In the genomic region with DNA sequence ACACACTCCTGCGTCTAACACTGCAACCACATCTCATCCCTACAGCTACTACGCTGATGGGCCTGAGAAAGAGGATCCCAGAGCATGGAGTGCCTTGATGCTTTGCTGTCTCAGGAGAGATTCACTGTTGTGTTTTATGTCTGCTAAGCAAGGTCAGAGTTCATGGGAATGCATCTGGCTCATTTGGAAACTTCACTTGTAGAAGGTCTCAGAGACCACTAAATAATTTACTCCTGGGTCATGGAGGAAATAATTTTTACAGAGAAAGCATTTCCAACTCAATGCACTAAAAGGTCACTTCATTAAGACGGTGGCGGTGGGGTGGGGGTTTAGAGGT, we compare ENCODE assay signal across 15 cellular contexts.
"Had no signal": no experiment of that assay in that cellular context is flagged by ENCODE, and none has a peak within 500 bp of the region (broad histone marks: within the 10 kb centered on the region; RNA-seq: fewer than 3 reads in every experiment).

No MANE protein-coding gene starts in this region.

- H3K4me1 Mint-ChIP-seq: activated T-helper 17 cell treated with anti-CD3 and anti-CD28 coated beads, Interleukin-2, amount 50 U/mL, for 72 hours had no signal

- H3K27ac ChIP-seq: brain microvascular endothelial cell, sigmoid colon, testis had no signal

- H3K4me3 Mint-ChIP-seq: activated naive CD4-positive, alpha-beta T cell treated with anti-CD3 and anti-CD28 coated beads for 36 hours; activated T-helper 17 cell treated with anti-CD3 and anti-CD28 coated beads, Interleukin-2, amount 50 U/mL, for 72 hours; mesothelial cell of epicardium; stimulated activated naive CD8-positive, alpha-beta T cell treated with anti-CD3 and anti-CD28 coated beads, Interleukin-15, Interleukin-2, amounts not matched to agents 100 ng/mL and 50 ng/mL, for 24 hours; T-helper 1 cell treated with Interleukin-12 subunit alpha and Interleukin-12 subunit beta and Interleukin-4 antibody, amounts not matched to agents 30 μg/mL and 1 μg/mL, for 36 hours had no signal

- H3K27me3 ChIP-seq: heart left ventricle, testis had no signal

- H3K36me3 ChIP-seq: brain microvascular endothelial cell, heart left ventricle, sigmoid colon had no signal

- H3K9me3 ChIP-seq: heart left ventricle, psoas muscle, sigmoid colon, testis had no signal

- H3K9me3 Mint-ChIP-seq: activated naive CD4-positive, alpha-beta T cell treated with anti-CD3 and anti-CD28 coated beads for 36 hours; activated T-helper 17 cell treated with anti-CD3 and anti-CD28 coated beads, Interleukin-2, amount 50 U/mL, for 72 hours; mesothelial cell of epicardium; stimulated activated naive CD8-positive, alpha-beta T cell treated with anti-CD3 and anti-CD28 coated beads, Interleukin-15, Interleukin-2, amounts not matched to agents 100 ng/mL and 50 ng/mL, for 24 hours; T-helper 1 cell treated with Interleukin-12 subunit alpha and Interleukin-12 subunit beta and Interleukin-4 antibody, amounts not matched to agents 30 μg/mL and 1 μg/mL, for 36 hours had no signal

- H3K27ac Mint-ChIP-seq: activated naive CD4-positive, alpha-beta T cell treated with anti-CD3 and anti-CD28 coated beads for 36 hours; activated T-helper 17 cell treated with anti-CD3 and anti-CD28 coated beads, Interleukin-2, amount 50 U/mL, for 72 hours; mesothelial cell of epicardium; stimulated activated naive CD8-positive, alpha-beta T cell treated with anti-CD3 and anti-CD28 coated beads, Interleukin-15, Interleukin-2, amounts not matched to agents 100 ng/mL and 50 ng/mL, for 24 hours; T-helper 1 cell treated with Interleukin-12 subunit alpha and Interleukin-12 subunit beta and Interleukin-4 antibody, amounts not matched to agents 30 μg/mL and 1 μg/mL, for 36 hours had no signal

- ATAC-seq: activated T-helper 17 cell treated with anti-CD3 and anti-CD28 coated beads, Interleukin-2, amount 50 U/mL, for 72 hours had no signal

- H3K36me3 Mint-ChIP-seq: mesothelial cell of epicardium had no signal

- DNase-seq: activated CD4-positive, alpha-beta T cell treated with anti-CD3 and anti-CD28 coated beads, Interleukin-2, amount 50 U/mL, for 1 hour; activated CD4-positive, CD25-positive, alpha-beta regulatory T cell; activated T-cell treated with anti-CD3 and anti-CD28 coated beads for 4 hours; brain microvascular endothelial cell; foreskin melanocyte; heart left ventricle; psoas muscle; sigmoid colon; stimulated activated CD4-positive, alpha-beta T cell treated with anti-CD3 and anti-CD28 coated beads, Interleukin-12 subunit alpha, Interleukin-12 subunit beta, amount 100 ng/mL, for 4 hours; testis had no signal

- H3K4me3 ChIP-seq: sigmoid colon, testis had no signal
